Comparison of ENCODE assay signal across 10 cellular contexts in genomic region chr22:39528080-39528661, GRCh38. TPM values are rescaled to one million over a fixed set of nuclear protein-coding genes. Genes with fewer than 3 reads are reported as not detected.
DNase-seq lines count a peak whose midpoint lies in the region; ATAC-seq and TF ChIP-seq lines count a peak whose summit lies in the region.
"Had no signal": no experiment of that assay in that cellular context is flagged by ENCODE, and none has a peak within 500 bp of the region (broad histone marks: within the 10 kb centered on the region; RNA-seq: fewer than 3 reads in every experiment).

No MANE protein-coding gene starts in this region.

- ATAC-seq in gastroesophageal sphincter (no peak), GM18498 (IDR thresholded peaks at IDR 0.05; ENCODE audit: unreplicated experiment) (no peak), GM19463 (IDR thresholded peaks at IDR 0.05; ENCODE audit: unreplicated experiment) (no peak)

- H3K79me2 ChIP-seq in PC-9 (ENCODE audit: low read depth): peaks cover 42% of the 10 kb centered on the region

- peak overlapping the region; percentile 97 for H3K4me3 Mint-ChIP-seq in activated T-cell treated with anti-CD3 and anti-CD28 coated beads, Interleukin-2, amount 50 U/mL, for 24 hours

- no peak for TF ChIP-seq EP300 in gastroesophageal sphincter (IDR thresholded peaks at IDR 0.05)

- H3K9me3 Mint-ChIP-seq in activated T-cell treated with anti-CD3 and anti-CD28 coated beads, Interleukin-2, amount 50 U/mL, for 24 hours: no peaks in the 10 kb centered on the region

- no TSS peak for BruUV-seq in PC-9 (replicated peaks; lab: Mats Ljungman, UMichigan)

- H3K36me3 ChIP-seq in PC-9 (ENCODE audit: low read depth) (peaks cover 18% of the 10 kb centered on the region), gastroesophageal sphincter (peaks cover 0 to 51% of the 10 kb centered on the region in 2 donors), testis (ENCODE audit: low read depth, missing control alignments) (no peaks in the 10 kb centered on the region)
- H3K36me3 ChIP-seq: ovary had no signal

- H3K27me3 Mint-ChIP-seq in activated T-cell treated with anti-CD3 and anti-CD28 coated beads, Interleukin-2, amount 50 U/mL, for 24 hours: no peaks in the 10 kb centered on the region

- H3K4me3 ChIP-seq in PC-9 (no peak overlapping the region), gastroesophageal sphincter (peak overlapping the region in 1 of 2 donors; percentile 35), testis (peak overlapping the region in 1 of 2 donors; percentile 6)
- H3K4me3 ChIP-seq: ovary had no signal

- peaks cover 40% of the 10 kb centered on the region for H3K4me1 ChIP-seq in PC-9 (replicated peaks; ENCODE audit: insufficient read depth)
- peaks cover 2 to 89% (median 69%) of the 10 kb centered on the region in 3 donors for H3K4me1 ChIP-seq in gastroesophageal sphincter
- peaks cover 60% of the 10 kb centered on the region for H3K4me1 ChIP-seq in testis

- peaks cover 82% of the 10 kb centered on the region for H3K4me1 Mint-ChIP-seq in activated T-cell treated with anti-CD3 and anti-CD28 coated beads, Interleukin-2, amount 50 U/mL, for 24 hours (ENCODE audit: low read depth)

- DNase-seq in activated T-cell treated with anti-CD3 and anti-CD28 coated beads, Interleukin-2, amount 50 U/mL, for 24 hours: no peak
- DNase-seq in activated T-cell treated with anti-CD3 and anti-CD28 coated beads, Interleukin-2, amount 50 U/mL, for 48 hours: no peak
- peak in 1 of 2 experiments; percentile 17 for DNase-seq in PC-9
- no peak for DNase-seq in testis
- no peak for DNase-seq in HuH-7.5 (ENCODE audit: low spot score)

- H3K9me3 ChIP-seq in PC-9 (ENCODE audit: insufficient read depth, low read depth) (no peaks in the 10 kb centered on the region), gastroesophageal sphincter (no peaks in the 10 kb centered on the region), testis (no peaks in the 10 kb centered on the region)
- H3K9me3 ChIP-seq: ovary had no signal

- TF ChIP-seq POLR2A in gastroesophageal sphincter (IDR thresholded peaks at IDR 0.05) (no peak), testis (IDR thresholded peaks at IDR 0.05) (no peak)

- CTCF ChIA-PET in PC-9 (lab: Charles Lee): interaction anchor here (0.8 to 1.2 kb wide), 5 partner anchors 32 to 358 kb away, joined by 3 to 8 read pairs (median 5); partner anchors contain the start of gene TAB1

- H3K9me2 ChIP-seq in PC-9 (ENCODE audit: insufficient read depth): no peaks in the 10 kb centered on the region

- H3K27ac Mint-ChIP-seq in activated T-cell treated with anti-CD3 and anti-CD28 coated beads, Interleukin-2, amount 50 U/mL, for 24 hours: peak overlapping the region; percentile 96

- no peak overlapping the region for H2AFZ ChIP-seq in PC-9

- peaks cover 90% of the 10 kb centered on the region for H3K36me3 Mint-ChIP-seq in activated T-cell treated with anti-CD3 and anti-CD28 coated beads, Interleukin-2, amount 50 U/mL, for 24 hours (ENCODE audit: low read depth)

- POLR2A ChIA-PET in PC-9 (lab: Charles Lee; ENCODE audit: unreplicated experiment): interaction anchor here (0.9 kb wide), 1 partner anchor 38 kb away, joined by 5 read pairs; no protein-coding TSS in a partner anchor

- H3K4me2 ChIP-seq in PC-9: peak overlapping the region; percentile 60

- peaks cover 61% of the 10 kb centered on the region for H4K20me1 ChIP-seq in PC-9 (ENCODE audit: insufficient read depth)

- TF ChIP-seq CTCF in PC-9 (conservative IDR thresholded peaks at IDR 0.05) (no peak), gastroesophageal sphincter (IDR thresholded peaks at IDR 0.05) (no peak), testis (IDR thresholded peaks at IDR 0.05) (no peak)

- peaks cover 83% of the 10 kb centered on the region for H3F3A ChIP-seq in PC-9 (ENCODE audit: insufficient read depth, low read depth)

- H3K27ac ChIP-seq in PC-9 (no peak overlapping the region), gastroesophageal sphincter (peak overlapping the region in 3 of 4 donors; percentile 71 to 100 (median 73)), testis (peak overlapping the region; percentile 42 to 66)
- H3K27ac ChIP-seq: ovary had no signal

- WGBS in gastroesophageal sphincter (ENCODE audit: low coverage in 1 of 2), 2 donors: 62 to 73% methylated on average over 6 to 7 of the region's 12 CpGs
- WGBS in testis, 2 donors: 36 to 50% methylated on average over 8 to 12 of the region's 12 CpGs

- H3K27me3 ChIP-seq in PC-9 (ENCODE audit: insufficient read depth, low read depth): no peaks in the 10 kb centered on the region
- H3K27me3 ChIP-seq in gastroesophageal sphincter: no peaks in the 10 kb centered on the region
- no peaks in the 10 kb centered on the region for H3K27me3 ChIP-seq in testis
- H3K27me3 ChIP-seq: ovary had no signal

- intact Hi-C loops in PC-9 (cut with micrococcal nuclease; ENCODE audit: unreplicated experiment) (loop anchor here (2.0 to 10.0 kb wide), 4 partner anchors 33 to 761 kb away; partner anchors contain the start of gene PDGFB), testis (cut with DNase I; ENCODE audit: low total_unique reads) (loop anchor here (10.0 kb wide), 2 partner anchors 213 to 353 kb away; partner anchors contain the start of gene RPL3)

RNA-seq across cellular contexts. Expression of gene RPS19BP1, which starts 4.4 kb away (rescaled TPM):
- total RNA-seq in PC-9 (2021) (60.7 and 94.3 TPM in 2 replicates), gastroesophageal sphincter (100 to 1,000 TPM; 144 to 176 (median 160) TPM), testis (100 to 1,000 TPM; 156 to 158 TPM)
- polyA plus RNA-seq in testis (ENCODE audit: insufficient read depth, low read depth, low replicate concordance): 97.7 TPM

RNA-seq across cellular contexts. Expression of gene ATF4, which starts 7.8 kb away (rescaled TPM):
- total RNA-seq in PC-9 (2021): 488 and 588 TPM in 2 replicates
- total RNA-seq in gastroesophageal sphincter: 100 to 1,000 TPM; 450 to 718 (median 563) TPM
- 100 to 1,000 TPM; 192 to 228 TPM for total RNA-seq in testis
- 227 TPM for polyA plus RNA-seq in testis (ENCODE audit: insufficient read depth, low read depth, low replicate concordance)

RNA-seq across cellular contexts. Expression of gene MIEF1, which starts 26.1 kb away (rescaled TPM):
- 36.9 TPM in 2 replicates for total RNA-seq in PC-9 (2021)
- total RNA-seq in gastroesophageal sphincter: 10 to 100 TPM; 17.8 to 28.3 (median 21.4) TPM
- total RNA-seq in testis: 100 to 1,000 TPM in 1 of 2 donors, 10 to 100 TPM in 1; 60.6 to 120 TPM
- 78.2 TPM for polyA plus RNA-seq in testis (ENCODE audit: insufficient read depth, low read depth, low replicate concordance)

RNA-seq across cellular contexts. Expression of gene CACNA1I, which starts 42.4 kb away (rescaled TPM):
- total RNA-seq in PC-9 (2021) (2.5 and 2.8 TPM in 2 replicates), gastroesophageal sphincter (under 1 TPM; 0.04 to 0.54 (median 0.11) TPM), testis (1 to 10 TPM; 1.7 to 2.0 TPM)
- polyA plus RNA-seq in testis (ENCODE audit: insufficient read depth, low read depth, low replicate concordance): 1.3 TPM
- total RNA-seq: Daoy had no signal
